In genomic region chr11:62394825-62395538, GRCh38 we compare ENCODE assay signal across 8 cellular contexts. TPM values are rescaled to one million over a fixed set of nuclear protein-coding genes. Genes with fewer than 3 reads are reported as not detected.
DNase-seq lines count a peak whose midpoint lies in the region; ATAC-seq and TF ChIP-seq lines count a peak whose summit lies in the region.

No MANE protein-coding gene starts in this region.

- ATAC-seq in aorta (ENCODE audit: low FRiP score) = peak; percentile 86
- no peak for ATAC-seq in GM18909 (IDR thresholded peaks at IDR 0.05; ENCODE audit: poor library complexity, unreplicated experiment)

- H2AFZ ChIP-seq in neural progenitor cell (replicated peaks) = peak overlapping the region; percentile 92

- peaks cover 4% of the 10 kb centered on the region for H4K20me1 ChIP-seq in neural progenitor cell (ENCODE audit: low read depth)

- no peaks in the 10 kb centered on the region for H3K36me3 Mint-ChIP-seq in neural progenitor cell

- H3K9me3 Mint-ChIP-seq in neural progenitor cell = no peaks in the 10 kb centered on the region

- TF ChIP-seq CTCF in RWPE1 (conservative IDR thresholded peaks at IDR 0.05; ENCODE audit: low read depth) (peak; percentile 65), neural progenitor cell (IDR thresholded peaks at IDR 0.05) (peak; percentile 85)

- H3K27ac Mint-ChIP-seq in neural progenitor cell = no peak overlapping the region

- H3F3A ChIP-seq in neural progenitor cell (ENCODE audit: low read depth) = peaks cover 10% of the 10 kb centered on the region

- H3K79me2 ChIP-seq in neural progenitor cell (ENCODE audit: low read depth) = no peaks in the 10 kb centered on the region

- peak overlapping the region; percentile 69 for H3K4me3 Mint-ChIP-seq in neural progenitor cell

- H3K9ac ChIP-seq in ES-I3 (ENCODE audit: low read depth, low read length) (peak overlapping the region; percentile 4; the same call in 1 of the 2 replicates), adipocyte (ENCODE audit: low read length) (peak overlapping the region; percentile 65), neural progenitor cell (no peak overlapping the region)

- peaks cover 25% of the 10 kb centered on the region for H3K4me1 Mint-ChIP-seq in neural progenitor cell

- POLR2A ChIA-PET in RWPE1 (lab: Yijun Ruan, JAX; ENCODE audit: low non-redundant PET) = interaction anchor here (0.6 kb wide), 1 partner anchor 223 kb away, joined by 3 read pairs; no protein-coding TSS in a partner anchor

- peak; percentile 81 for DNase-seq in MG63
- peak; percentile 87 for DNase-seq in RWPE1 (ENCODE audit: low spot score)
- peak; percentile 95 for DNase-seq in adipocyte (ENCODE audit: low read depth)
- DNase-seq in glomerular endothelial cell (ENCODE audit: extremely low read depth, low read depth, low spot score) = peak; percentile 72
- DNase-seq in neural progenitor cell (ENCODE audit: low spot score) = peak; percentile 87
- DNase-seq in aorta = peak; percentile 91 to 93

- H3K4me1 ChIP-seq in ES-I3 (ENCODE audit: insufficient read depth, low read length) = peaks cover 17% of the 10 kb centered on the region; the same call in 1 of the 2 replicates
- H3K4me1 ChIP-seq in adipocyte (ENCODE audit: control insufficient read depth, insufficient read depth, low read length) = peaks cover 55% of the 10 kb centered on the region
- H3K4me1 ChIP-seq in neural progenitor cell = peaks cover 5% of the 10 kb centered on the region
- peaks cover 0 to 5% of the 10 kb centered on the region in 2 donors for H3K4me1 ChIP-seq in aorta (ENCODE audit: control insufficient read depth in 1 of 2, insufficient read depth in 2 of 2, low read length in 2 of 2)

- H3K27me3 ChIP-seq in MG63 (no peaks in the 10 kb centered on the region), adipocyte (replicated peaks; ENCODE audit: control insufficient read depth, insufficient read depth, low read length) (no peaks in the 10 kb centered on the region), neural progenitor cell (no peaks in the 10 kb centered on the region), aorta (ENCODE audit: control insufficient read depth in 1 of 2, insufficient read depth in 2 of 2, low read length in 1 of 2) (no peaks in the 10 kb centered on the region)

- peaks cover 14% of the 10 kb centered on the region for H3K27me3 Mint-ChIP-seq in neural progenitor cell (ENCODE audit: insufficient read depth, low read depth)

- peak overlapping the region; percentile 38 for H3K4me3 ChIP-seq in MG63
- peak overlapping the region; percentile 72 for H3K4me3 ChIP-seq in adipocyte (ENCODE audit: low read length)
- H3K4me3 ChIP-seq in neural progenitor cell = peak overlapping the region; percentile 46
- H3K4me3 ChIP-seq in aorta (ENCODE audit: low read length in 2 of 2) = no peak overlapping the region

- peak overlapping the region; percentile 81 for H3K27ac ChIP-seq in RWPE1
- H3K27ac ChIP-seq in neural progenitor cell = no peak overlapping the region
- H3K27ac ChIP-seq in aorta (ENCODE audit: low read depth in 1 of 2, low read length in 2 of 2) = peak overlapping the region in 1 of 2 donors; percentile 60

- H3K36me3 ChIP-seq in ES-I3 (ENCODE audit: insufficient read depth, low read length) (no peaks in the 10 kb centered on the region), MG63 (no peaks in the 10 kb centered on the region), adipocyte (ENCODE audit: control insufficient read depth, insufficient read depth, low read length, severe bottlenecking) (no peaks in the 10 kb centered on the region), neural progenitor cell (no peaks in the 10 kb centered on the region), aorta (ENCODE audit: control insufficient read depth in 1 of 2, insufficient read depth in 2 of 2, low read length in 1 of 2) (no peaks in the 10 kb centered on the region)

- CTCF ChIA-PET in RWPE1 (lab: Yijun Ruan, JAX) = interaction anchor here (0.6 to 3.0 kb wide), 16 partner anchors 9 to 251 kb away, joined by 3 to 20 read pairs (median 4); no protein-coding TSS in a partner anchor

- WGBS in aorta, 2 donors = 2% methylated on average over 14 of the region's 14 CpGs

- H3K9me3 ChIP-seq in ES-I3 (ENCODE audit: control insufficient read depth, insufficient read depth, low read length) (no peaks in the 10 kb centered on the region), MG63 (no peaks in the 10 kb centered on the region), adipocyte (ENCODE audit: control insufficient read depth, low read length) (no peaks in the 10 kb centered on the region), neural progenitor cell (ENCODE audit: low read depth) (no peaks in the 10 kb centered on the region), aorta (ENCODE audit: control insufficient read depth, low read length) (no peaks in the 10 kb centered on the region)

- H3K4me2 ChIP-seq in neural progenitor cell = peak overlapping the region; percentile 82

- intact Hi-C loops in aorta (cut with DNase I) = loop anchor here (2.0 to 10.0 kb wide), 4 partner anchors 148 to 470 kb away; partner anchors contain the start of gene LRRN4CL (in 1 of the 2)

RNA-seq across cellular contexts. Expression of gene SCGB1A1, which starts 23.9 kb away (rescaled TPM):
- not detected in 2 replicates for total RNA-seq in MG63 (2014; rRNA removed; shearing (Covaris generic); ENCODE audit: low replicate concordance)
- total RNA-seq in glomerular endothelial cell (not detected in 2 replicates), neural progenitor cell (ENCODE audit: low replicate concordance) (not detected in 2 replicates), aorta (not detected)
- 1 to 10 TPM in 1 of 2 donors, under 1 TPM in 1; 0.61 to 5.0 TPM for polyA plus RNA-seq in aorta

RNA-seq across cellular contexts. Expression of gene ASRGL1, which starts 57.7 kb away (rescaled TPM):
- 5.1 and 6.0 TPM in 2 replicates for total RNA-seq in MG63 (2014; rRNA removed; shearing (Covaris generic); ENCODE audit: low replicate concordance)
- 7.8 and 41.4 TPM in 2 replicates for total RNA-seq in glomerular endothelial cell
- 44.5 and 56.8 TPM in 2 replicates for total RNA-seq in neural progenitor cell (ENCODE audit: low replicate concordance)
- total RNA-seq in aorta = 10 to 100 TPM in 1 of 2 donors, 1 to 10 TPM in 1; 7.3 to 10.8 TPM
- 1 to 10 TPM; 3.0 to 4.3 TPM for polyA plus RNA-seq in aorta

Comparison
In these comparisons a context has a peak if more than half of its experiments do, and no peak if none do; other contexts are left out.
1. H3K4me3 ChIP-seq: peak in MG63 (single experiment), adipocyte (single experiment) and neural progenitor cell (single experiment); none in aorta (0 of 2).
2. Peak in every context shown above with its lines, with median percentiles within 50 percentile points of each other: DNase-seq.